In genomic region chrX:139246295-139246694, GRCh38 we compare ENCODE assay signal across 23 cellular contexts.
DNase-seq lines count a peak whose midpoint lies in the region; ATAC-seq, FAIRE-seq and TF ChIP-seq lines count a peak whose summit lies in the region.
"Had no signal": no experiment of that assay in that cellular context is flagged by ENCODE, and none has a peak within 500 bp of the region (broad histone marks: within the 10 kb centered on the region; RNA-seq: fewer than 3 reads in every experiment).

No MANE protein-coding gene starts in this region.

- H3K9me2 ChIP-seq in GM23248 (ENCODE audit: insufficient read depth) = no peaks in the 10 kb centered on the region

- 0% methylated on average over 3 of the region's 3 CpGs for WGBS in A549 (ENCODE audit: missing lambda C conversion rate)
- 27 to 29% methylated on average over 3 of the region's 3 CpGs for WGBS in GM23248 (ENCODE audit: low coverage in 1 of 2, low lambda C conversion rate in 2 of 2, missing lambda C conversion rate in 2 of 2), 2 experiments

- no peak overlapping the region for H2AFZ ChIP-seq in GM23248

- POLR2A ChIA-PET in A549 (lab: Yijun Ruan, JAX) = no interaction called here

- intact Hi-C loops in left colon (cut with DNase I, micrococcal nuclease) = no loop called here

- CTCF ChIA-PET in A549 (lab: Yijun Ruan, JAX) = no interaction called here

- H3K4me2 ChIP-seq in A549 = no peak overlapping the region
- no peak overlapping the region for H3K4me2 ChIP-seq in GM23248 (ENCODE audit: unreplicated experiment)
- H3K4me2 ChIP-seq: BLaER1 had no signal

- H3K36me3 ChIP-seq in GM23248 (ENCODE audit: low read depth) (no peaks in the 10 kb centered on the region), RWPE2 (ENCODE audit: low read depth) (no peaks in the 10 kb centered on the region)
- H3K36me3 ChIP-seq: BLaER1 had no signal

- H3K4me3 ChIP-seq in A549 (no peak overlapping the region), GM23248 (no peak overlapping the region), RWPE2 (ENCODE audit: severe bottlenecking) (no peak overlapping the region), epithelial cell of esophagus (ENCODE audit: low read length) (no peak overlapping the region)
- H3K4me3 ChIP-seq: BLaER1 had no signal

- peak; percentile 7 for FAIRE-seq in A549 (lab: Jason Lieb, UNC)
- FAIRE-seq: A204.1, GM12891, H54, HepG2 had no signal

- TF ChIP-seq EP300 in A549 (IDR thresholded peaks at IDR 0.05) = no peak

- TF ChIP-seq RAD21 in A549 (conservative IDR thresholded peaks at IDR 0.05 in 1 of 2, IDR thresholded peaks at IDR 0.05 in 1 of 2) = no peak

- no peaks in the 10 kb centered on the region for H4K20me1 ChIP-seq in GM23248 (ENCODE audit: insufficient read depth)
- H4K20me1 ChIP-seq: BLaER1 had no signal

- no peaks in the 10 kb centered on the region for H3K27me3 ChIP-seq in GM23248 (replicated peaks; ENCODE audit: insufficient read depth)
- H3K27me3 ChIP-seq in RWPE2 (ENCODE audit: insufficient read depth, poor library complexity, severe bottlenecking) = no peaks in the 10 kb centered on the region

- no peak for DNase-seq in A549 (ENCODE audit: low read depth in 1 of 2, low spot score in 1 of 2)
- peak; percentile 45 for DNase-seq in GM23248
- no peak for DNase-seq in RWPE2 (ENCODE audit: low spot score)
- peak; percentile 16 for DNase-seq in epithelial cell of esophagus (ENCODE audit: low read depth)
- DNase-seq in left colon = no peak
- no peak for DNase-seq in EL
- no peak for DNase-seq in NCI-H446 (lab: John Stamatoyannopoulos, UW)
- DNase-seq: CD4-positive, alpha-beta T cell; COR-L47; DMS79; KBM-7; NCI-H1105; NCI-H146; NCI-H2029; NCI-H2227 treated with DMSO at 0.1 percent for 48 hours; NCI-H510A treated with DMSO at 0.1 percent for 48 hours; NCI-H748 treated with DMSO at 0.1 percent for 48 hours had no signal

- H3F3A ChIP-seq in GM23248 (ENCODE audit: insufficient read depth) = no peaks in the 10 kb centered on the region

- H3K79me2 ChIP-seq in GM23248 (ENCODE audit: insufficient read depth) = no peaks in the 10 kb centered on the region

- H3K27ac ChIP-seq in A549 (no peak overlapping the region), GM23248 (no peak overlapping the region), RWPE2 (ENCODE audit: poor library complexity, severe bottlenecking) (no peak overlapping the region)
- H3K27ac ChIP-seq: BLaER1 had no signal

- in situ Hi-C loops in GM23248 (cut with MboI) = no loop called here

- ATAC-seq in A549 = no peak
- peak; percentile 52; the same call in 1 of the 3 replicates for ATAC-seq in RWPE2 (ENCODE audit: low read depth)
- ATAC-seq in left colon = no peak
- no peak for ATAC-seq in HG02938 (IDR thresholded peaks at IDR 0.05; ENCODE audit: unreplicated experiment)
- ATAC-seq: HepG2 had no signal

- TF ChIP-seq CTCF in A549 (IDR thresholded peaks at IDR 0.05) (no peak), RWPE2 (IDR thresholded peaks at IDR 0.05; ENCODE audit: poor library complexity, severe bottlenecking) (no peak), epithelial cell of esophagus (IDR thresholded peaks at IDR 0.05; ENCODE audit: insufficient read depth, low read depth, low read length, missing control alignments) (no peak)

- TF ChIP-seq POLR2A in A549 (IDR thresholded peaks at IDR 0.05; ENCODE audit: low read length) = no peak

- H3K9me3 ChIP-seq in A549 (no peaks in the 10 kb centered on the region), GM23248 (ENCODE audit: low read depth) (no peaks in the 10 kb centered on the region), RWPE2 (ENCODE audit: severe bottlenecking) (no peaks in the 10 kb centered on the region)

- H3K9ac ChIP-seq in GM23248 = no peak overlapping the region
- H3K9ac ChIP-seq: BLaER1 had no signal

- H3K4me1 ChIP-seq in A549 (no peaks in the 10 kb centered on the region), GM23248 (ENCODE audit: insufficient read depth) (peaks cover 10% of the 10 kb centered on the region; the same call in 1 of the 2 replicates), RWPE2 (ENCODE audit: insufficient read depth, poor library complexity, severe bottlenecking) (no peaks in the 10 kb centered on the region)
- H3K4me1 ChIP-seq: BLaER1 had no signal

TF ChIP-seq in A549, 52 proteins besides CTCF, POLR2A, EP300 and RAD21:
- no peak for TF ChIP-seq JUNB (IDR thresholded peaks at IDR 0.05)
- no peak for TF ChIP-seq CBX2 (IDR thresholded peaks at IDR 0.05; ENCODE audit: borderline replicate concordance, low read depth)
- no peak for TF ChIP-seq TP53 (CRISPR knock-in tag; IDR thresholded peaks at IDR 0.05)
- no peak for TF ChIP-seq TFCP2L1 (CRISPR knock-in tag; IDR thresholded peaks at IDR 0.05)
- TF ChIP-seq ELK1 (IDR thresholded peaks at IDR 0.05; ENCODE audit: low read depth, low read length) = no peak
- TF ChIP-seq NPAS2 (CRISPR knock-in tag; IDR thresholded peaks at IDR 0.05; ENCODE audit: borderline replicate concordance) = no peak
- TF ChIP-seq EHMT2 (IDR thresholded peaks at IDR 0.05; ENCODE audit: low read depth) = no peak
- no peak for TF ChIP-seq MAZ (IDR thresholded peaks at IDR 0.05; ENCODE audit: borderline replicate concordance, low read depth, low read length)

Comparison
In these comparisons a context has a peak if more than half of its experiments do, and no peak if none do; other contexts are left out.
1. DNase-seq: peak in GM23248 (single experiment) and epithelial cell of esophagus (single experiment); none in A549 (0 of 2), RWPE2 (single experiment), left colon (0 of 2), EL (single experiment) and NCI-H446 (0 of 2).